Comparison of ENCODE assay signal across 8 cellular contexts in genomic region chr3:48086736-48087470, GRCh38.
DNase-seq lines count a peak whose midpoint lies in the region; ATAC-seq and TF ChIP-seq lines count a peak whose summit lies in the region.

No MANE protein-coding gene starts in this region.

- H3K4me3 ChIP-seq in right atrium auricular region (peak overlapping the region; percentile 71 to 99), adrenal gland (peak overlapping the region in 2 of 4 donors; percentile 27 to 78), thymus (ENCODE audit: low read length) (peak overlapping the region; percentile 66)

- TF ChIP-seq CTCF in right atrium auricular region (IDR thresholded peaks at IDR 0.05) (no peak), adrenal gland (IDR thresholded peaks at IDR 0.05) (no peak)

- H3K4me1 ChIP-seq in right atrium auricular region (peaks cover 0 to 46% of the 10 kb centered on the region in 2 donors), adrenal gland (replicated peaks in 1 of 2) (peaks cover 4 to 43% of the 10 kb centered on the region in 2 donors), thymus (ENCODE audit: control insufficient read depth, insufficient read depth, low read length) (peaks cover 8% of the 10 kb centered on the region)

- DNase-seq in right atrium auricular region (ENCODE audit: low spot score) (no peak), Right ventricle myocardium inferior (ENCODE audit: missing footprints) (no peak), adrenal gland (no peak), kidney tubule cell (ENCODE audit: low spot score) (peak; percentile 56), RKO (ENCODE audit: low spot score) (no peak)
- no peak for DNase-seq in activated effector memory CD4-positive, alpha-beta T cell treated with Interleukin-2 at 50 U/mL for 16 hours
- no peak for DNase-seq in stimulated activated CD4-positive, alpha-beta T cell treated with anti-CD3 and anti-CD28 coated beads, Interleukin-12 subunit alpha, Interleukin-12 subunit beta, amount 100 ng/mL, for 4 hours

- no peak for ATAC-seq in Right ventricle myocardium inferior

- H3K36me3 ChIP-seq in right atrium auricular region (peaks cover 8% of the 10 kb centered on the region), adrenal gland (replicated peaks in 1 of 2) (peaks cover 0 to 4% of the 10 kb centered on the region in 2 donors), thymus (ENCODE audit: control insufficient read depth, insufficient read depth) (no peaks in the 10 kb centered on the region)

- H3K9me3 ChIP-seq in right atrium auricular region: no peaks in the 10 kb centered on the region
- H3K9me3 ChIP-seq in adrenal gland (replicated peaks in 1 of 3): no peaks in the 10 kb centered on the region
- no peaks in the 10 kb centered on the region for H3K9me3 ChIP-seq in thymus (ENCODE audit: control insufficient read depth)

- H3K27me3 ChIP-seq in right atrium auricular region (no peaks in the 10 kb centered on the region), adrenal gland (no peaks in the 10 kb centered on the region), thymus (ENCODE audit: control insufficient read depth, insufficient read depth) (no peaks in the 10 kb centered on the region)

- intact Hi-C loops in Right ventricle myocardium inferior (cut with DNase I): loop anchor here (1.0 to 5.0 kb wide), 2 partner anchors 74 to 95 kb away; no protein-coding TSS in a partner anchor
- intact Hi-C loops in adrenal gland (cut with DNase I): no loop called here

- TF ChIP-seq POLR2A in adrenal gland (IDR thresholded peaks at IDR 0.05): no peak

- 54 to 63% (median 55%) methylated on average over 2 of the region's 2 CpGs for WGBS in adrenal gland, 4 donors
- WGBS in thymus: 90% methylated on average over 2 of the region's 2 CpGs

- H3K27ac ChIP-seq in right atrium auricular region (peak overlapping the region; percentile 97 to 99), adrenal gland (peak overlapping the region in 4 of 5 donors; percentile 1 to 97 (median 86)), thymus (ENCODE audit: low read depth) (peak overlapping the region; percentile 52)
